In the genomic region with DNA sequence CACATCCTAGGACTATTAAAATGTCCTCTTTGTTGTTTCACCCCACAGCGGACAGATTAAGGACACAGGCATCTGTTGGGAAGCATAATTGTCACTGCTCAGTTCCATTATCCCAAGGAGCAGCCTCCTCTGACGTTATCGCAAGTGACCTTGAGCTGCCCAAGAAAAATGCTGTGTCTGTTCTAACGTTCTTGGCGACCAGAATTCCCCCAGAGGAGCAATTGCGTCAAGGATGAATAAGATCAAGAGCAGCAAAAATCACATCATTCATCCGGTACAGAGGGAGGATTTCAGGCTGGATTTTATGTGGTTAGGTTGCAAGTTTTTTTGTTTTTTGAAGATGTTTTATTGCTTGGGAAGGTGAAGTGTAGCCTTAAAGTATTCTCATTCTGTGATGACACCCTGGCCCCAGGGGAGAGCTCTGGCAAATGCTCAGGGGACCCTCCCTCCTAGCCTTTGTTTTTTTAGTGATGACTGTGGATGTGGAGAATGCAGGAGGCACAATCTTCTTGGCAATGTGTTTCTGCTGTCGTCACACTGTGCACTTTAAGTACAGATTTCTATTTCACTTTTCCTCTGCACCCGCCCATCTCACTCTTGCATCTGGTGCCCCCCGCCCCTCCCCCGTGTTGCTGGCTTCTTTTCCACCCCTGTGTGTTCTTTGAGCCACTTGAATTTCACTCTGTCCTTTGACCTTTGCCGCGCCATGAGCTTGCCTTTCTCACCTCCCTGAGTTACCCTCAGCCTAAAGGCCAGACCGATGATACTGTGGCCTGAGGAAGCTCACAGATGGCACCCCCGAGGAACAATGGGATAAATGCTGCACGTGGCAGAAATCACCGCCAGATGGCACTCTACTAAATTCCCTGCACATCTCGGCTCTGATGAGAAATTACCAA, we compare ENCODE assay signal across 9 cellular contexts.
DNase-seq lines count a peak whose midpoint lies in the region; ATAC-seq, FAIRE-seq and TF ChIP-seq lines count a peak whose summit lies in the region.
"Had no signal": no experiment of that assay in that cellular context is flagged by ENCODE, and none has a peak within 500 bp of the region (broad histone marks: within the 10 kb centered on the region; RNA-seq: fewer than 3 reads in every experiment).

No MANE protein-coding gene starts in this region.

- peak; percentile 85 for FAIRE-seq in endothelial cell of umbilical vein (lab: Jason Lieb, UNC)

- BruUV-seq in endothelial cell of umbilical vein (replicated peaks; lab: Mats Ljungman, UMichigan): no TSS peak

- H2AFZ ChIP-seq in endothelial cell of umbilical vein (ENCODE audit: low read depth, low read length): peak overlapping the region; percentile 60

- peaks cover 12 to 14% of the 10 kb centered on the region in 2 experiments for H3K27me3 ChIP-seq in endothelial cell of umbilical vein (ENCODE audit: control insufficient read depth in 2 of 2, insufficient read depth in 2 of 2, low read length in 2 of 2)

- H4K20me1 ChIP-seq in endothelial cell of umbilical vein (replicated peaks; ENCODE audit: control insufficient read depth, extremely low read depth, insufficient read depth, low read length): no peaks in the 10 kb centered on the region

- DNase-seq in ELR (ENCODE audit: low read depth): peak; percentile 81
- peak; percentile 38 for DNase-seq in NCI-H82 treated with DMSO at 0.1 percent for 48 hours (lab: John Stamatoyannopoulos, UW; ENCODE audit: unreplicated experiment)
- DNase-seq in activated CD8-positive, alpha-beta memory T cell treated with anti-CD3 and anti-CD28 coated beads, Interleukin-2, amount 50 U/mL, for 1 hour (ENCODE audit: extremely low read depth): peak; percentile 5
- DNase-seq in endothelial cell of umbilical vein (ENCODE audit: low read depth, low spot score): peak; percentile 63
- peak in 2 of 3 donors; percentile 68 to 85 for DNase-seq in mucosa of descending colon
- DNase-seq in stimulated activated CD8-positive, alpha-beta memory T cell treated with anti-CD3 and anti-CD28 coated beads, Interleukin-4, amount 100 ng/mL, for 48 hours: peak; percentile 78

- dilution Hi-C loops in endothelial cell of umbilical vein (cut with MboI; ENCODE audit: extremely low pct_ligation_motif_present, low sequenced_read_pairs): no loop called here

- CTCF ChIA-PET in endothelial cell of umbilical vein (lab: Charles Lee): interaction anchor here (0.5 to 6.7 kb wide), 42 partner anchors 8 to 1201 kb away, joined by 3 to 69 read pairs (median 4); no protein-coding TSS in a partner anchor

- peak; percentile 71 to 72 for TF ChIP-seq CTCF in endothelial cell of umbilical vein (IDR thresholded peaks at IDR 0.05; ENCODE audit: extremely low read depth in 1 of 2, insufficient read depth in 1 of 2, low read depth in 1 of 2, low read length in 2 of 2)
- TF ChIP-seq CTCF in mucosa of descending colon (IDR thresholded peaks at IDR 0.05): no peak

- H3K4me2 ChIP-seq in endothelial cell of umbilical vein (ENCODE audit: insufficient read depth, low read length): no peak overlapping the region

- H3K9me3 ChIP-seq in endothelial cell of umbilical vein (replicated peaks; ENCODE audit: control insufficient read depth, insufficient read depth, low read length): no peaks in the 10 kb centered on the region
- no peaks in the 10 kb centered on the region for H3K9me3 ChIP-seq in mucosa of descending colon

- intact Hi-C loops in endothelial cell of umbilical vein (cut with micrococcal nuclease): loop anchor here (1.0 to 5.0 kb wide), 3 partner anchors 116 to 491 kb away; no protein-coding TSS in a partner anchor
- intact Hi-C loops in mucosa of descending colon (cut with DNase I, micrococcal nuclease): loop anchor here (5.0 to 10.0 kb wide), 2 partner anchors 281 to 283 kb away; no protein-coding TSS in a partner anchor

- H3K4me3 ChIP-seq in endothelial cell of umbilical vein (replicated peaks in 1 of 3; ENCODE audit: insufficient read depth in 1 of 3, low read depth in 1 of 3, low read length in 3 of 3) (no peak overlapping the region), mucosa of descending colon (no peak overlapping the region)
- H3K4me3 ChIP-seq: skin epidermis had no signal

- POLR2A ChIA-PET in endothelial cell of umbilical vein (lab: Charles Lee): interaction anchor here (0.7 to 0.8 kb wide), 2 partner anchors 130 to 1937 kb away, joined by 7 read pairs; no protein-coding TSS in a partner anchor

- H3K4me1 ChIP-seq in endothelial cell of umbilical vein (ENCODE audit: control insufficient read depth, extremely low read depth, insufficient read depth, low read length): no peaks in the 10 kb centered on the region
- H3K4me1 ChIP-seq in mucosa of descending colon (ENCODE audit: low read depth): peaks cover 6% of the 10 kb centered on the region

- H3K27ac ChIP-seq in endothelial cell of umbilical vein (ENCODE audit: insufficient read depth, low read depth, low read length): no peak overlapping the region

- TF ChIP-seq POLR2A in endothelial cell of umbilical vein (IDR thresholded peaks at IDR 0.05; ENCODE audit: low read depth, low read length): no peak

- H3K9me1 ChIP-seq in endothelial cell of umbilical vein (replicated peaks; ENCODE audit: control insufficient read depth, extremely low read depth, insufficient read depth, low read length): no peaks in the 10 kb centered on the region

- H3K36me3 ChIP-seq in endothelial cell of umbilical vein (ENCODE audit: control insufficient read depth in 2 of 2, extremely low read depth in 1 of 2, insufficient read depth in 2 of 2, low read length in 2 of 2) (no peaks in the 10 kb centered on the region), mucosa of descending colon (ENCODE audit: low read depth) (no peaks in the 10 kb centered on the region)

- ATAC-seq in HG02852 (IDR thresholded peaks at IDR 0.05; ENCODE audit: unreplicated experiment) (peak; percentile 53), mucosa of descending colon (peak; percentile 75), HG03378 (IDR thresholded peaks at IDR 0.05; ENCODE audit: unreplicated experiment) (no peak)

- H3K79me2 ChIP-seq in endothelial cell of umbilical vein (ENCODE audit: control insufficient read depth, insufficient read depth, low read length): no peaks in the 10 kb centered on the region

- H3K9ac ChIP-seq in endothelial cell of umbilical vein (replicated peaks; ENCODE audit: extremely low read depth, insufficient read depth, low read length): no peak overlapping the region

TF ChIP-seq in endothelial cell of umbilical vein, 7 proteins besides CTCF, POLR2A, EP300 and RAD21:
- TF ChIP-seq, protein P1, sequence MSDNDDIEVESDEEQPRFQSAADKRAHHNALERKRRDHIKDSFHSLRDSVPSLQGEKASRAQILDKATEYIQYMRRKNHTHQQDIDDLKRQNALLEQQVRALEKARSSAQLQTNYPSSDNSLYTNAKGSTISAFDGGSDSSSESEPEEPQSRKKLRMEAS (IDR thresholded peaks at IDR 0.05; ENCODE audit: insufficient read depth, insufficient read length): peak; percentile 44
- TF ChIP-seq MYC (IDR thresholded peaks at IDR 0.05; ENCODE audit: low read depth, low read length) (no peak), FOS (IDR thresholded peaks at IDR 0.05; ENCODE audit: borderline replicate concordance, insufficient read depth, low read length) (no peak), JUN (IDR thresholded peaks at IDR 0.05; ENCODE audit: borderline replicate concordance, insufficient read depth, insufficient read length, low read depth) (no peak)

Comparison
In these comparisons a context has a peak if more than half of its experiments do, and no peak if none do; other contexts are left out.
1. DNase-seq: peak in every context shown above with its lines; median percentile 81 in ELR; 78 in stimulated activated CD8-positive, alpha-beta memory T cell treated with anti-CD3 and anti-CD28 coated beads, Interleukin-4, amount 100 ng/mL, for 48 hours; 76 in mucosa of descending colon; 63 in endothelial cell of umbilical vein; 38 in NCI-H82 treated with DMSO at 0.1 percent for 48 hours; 5 in activated CD8-positive, alpha-beta memory T cell treated with anti-CD3 and anti-CD28 coated beads, Interleukin-2, amount 50 U/mL, for 1 hour.